8 cellular contexts compared by ENCODE assay signal in genomic region chr17:44672479-44673093, GRCh38. TPM values are rescaled to one million over a fixed set of nuclear protein-coding genes. Genes with fewer than 3 reads are reported as not detected.
A peak's percentile ranks its signal among the peaks of the same experiment; 100 is the strongest.
DNase-seq lines count a peak whose midpoint lies in the region; ATAC-seq and TF ChIP-seq lines count a peak whose summit lies in the region.

No MANE protein-coding gene starts in this region.

- DNase-seq in Calu3 = no peak
- DNase-seq in Jurkat, Clone E6-1 (ENCODE audit: low read depth, low spot score) = peak; percentile 23
- no peak for DNase-seq in WTC11 (ENCODE audit: low spot score)
- DNase-seq in COR-L47 (lab: John Stamatoyannopoulos, UW) = no peak
- DNase-seq in activated CD8-positive, alpha-beta memory T cell treated with anti-CD3 and anti-CD28 coated beads for 24 hours = no peak
- no peak for DNase-seq in NCI-H128 (lab: John Stamatoyannopoulos, UW; ENCODE audit: unreplicated experiment)
- no peak for DNase-seq in COLO668 (lab: John Stamatoyannopoulos, UW; ENCODE audit: unreplicated experiment)

- no peak overlapping the region for H3K9ac ChIP-seq in liver (ENCODE audit: low read depth in 1 of 2, low read length in 2 of 2)

- H3K27me3 ChIP-seq in liver (ENCODE audit: control insufficient read depth in 4 of 4, insufficient read depth in 4 of 4, low read length in 3 of 4) = no peaks in the 10 kb centered on the region

- POLR2A ChIA-PET in WTC11 (lab: Charles Lee) = no interaction called here

- TF ChIP-seq RAD21 in liver (IDR thresholded peaks at IDR 0.05) = peak; percentile 55 to 63

- H3K9me3 ChIP-seq in liver (ENCODE audit: control insufficient read depth in 4 of 4, low read length in 3 of 4) = no peaks in the 10 kb centered on the region

- H3K4me1 Mint-ChIP-seq in Calu3 (ENCODE audit: low read depth, unreplicated experiment) = no peaks in the 10 kb centered on the region
- H3K4me1 Mint-ChIP-seq in WTC11 = no peaks in the 10 kb centered on the region

- H3K36me3 Mint-ChIP-seq in Calu3 (ENCODE audit: insufficient read depth, unreplicated experiment) (no peaks in the 10 kb centered on the region), WTC11 (no peaks in the 10 kb centered on the region)

- ATAC-seq in WTC11 = no peak

- H3K27me3 Mint-ChIP-seq in Calu3 (ENCODE audit: unreplicated experiment) (no peaks in the 10 kb centered on the region), WTC11 (ENCODE audit: low read depth) (no peaks in the 10 kb centered on the region)

- BruUV-seq in Calu3 (replicated peaks; lab: Mats Ljungman, UMichigan) = no TSS peak

- TF ChIP-seq CTCF in Calu3 (IDR thresholded peaks at IDR 0.05; ENCODE audit: unreplicated experiment) = peak; percentile 48
- TF ChIP-seq CTCF in WTC11 (IDR thresholded peaks at IDR 0.05) = peak; percentile 35
- peak; percentile 30 for TF ChIP-seq CTCF in liver (IDR thresholded peaks at IDR 0.05; ENCODE audit: low read depth, low read length, missing input control)

- no peaks in the 10 kb centered on the region for H3K4me1 ChIP-seq in liver (ENCODE audit: control insufficient read depth in 4 of 4, insufficient read depth in 4 of 4, low read length in 3 of 4)

- H3K27ac ChIP-seq in liver (ENCODE audit: low read depth in 1 of 2, low read length in 2 of 2) = no peak overlapping the region

- H3K9me3 Mint-ChIP-seq in Calu3 (ENCODE audit: low read depth, unreplicated experiment) = no peaks in the 10 kb centered on the region
- H3K9me3 Mint-ChIP-seq in WTC11 = no peaks in the 10 kb centered on the region

- H3K27ac Mint-ChIP-seq in Calu3 (ENCODE audit: unreplicated experiment) (no peak overlapping the region), WTC11 (no peak overlapping the region)

- H3K4me3 Mint-ChIP-seq in Calu3 (ENCODE audit: low read depth, unreplicated experiment) (no peak overlapping the region), WTC11 (no peak overlapping the region)

- peaks cover 0 to 3% (median 0%) of the 10 kb centered on the region in 4 donors for H3K36me3 ChIP-seq in liver (ENCODE audit: control insufficient read depth in 4 of 4, insufficient read depth in 3 of 4, low read depth in 1 of 4, low read length in 3 of 4)

- CTCF ChIA-PET in Calu3 (lab: Charles Lee) (interaction anchor here (0.5 to 1.2 kb wide), 2 partner anchors 16 to 24 kb away, joined by 3 read pairs; partner anchors contain the start of gene MEIOC), WTC11 (lab: Charles Lee) (interaction anchor here (0.8 to 2.2 kb wide), 11 partner anchors 9 to 363 kb away, joined by 3 to 15 read pairs (median 4); partner anchors contain the start of genes FAM171A2, GPATCH8 and MEIOC)

- H3K4me3 ChIP-seq in Jurkat, Clone E6-1 (ENCODE audit: low read length) = no peak overlapping the region
- no peak overlapping the region for H3K4me3 ChIP-seq in liver (ENCODE audit: low read depth in 1 of 3, low read length in 3 of 3)

- intact Hi-C loops in Calu3 (cut with micrococcal nuclease; ENCODE audit: unreplicated experiment) = loop anchor here (1.0 kb wide), 1 partner anchor 139 kb away; no protein-coding TSS in a partner anchor

TF ChIP-seq in WTC11, 78 proteins besides CTCF, POLR2A, EP300 and RAD21:
- TF ChIP-seq GABPB1 (CRISPR knock-in tag; IDR thresholded peaks at IDR 0.05) (peak; percentile 18; the same call in 1 of the 2 replicates), TEAD4 (CRISPR knock-in tag; IDR thresholded peaks at IDR 0.05) (no peak)

TF ChIP-seq in liver, 16 proteins besides CTCF, POLR2A, EP300 and RAD21:
- TF ChIP-seq YY1 (IDR thresholded peaks at IDR 0.05) (no peak), EGR1 (IDR thresholded peaks at IDR 0.05; ENCODE audit: low read depth in 2 of 2) (no peak), FOXA2 (IDR thresholded peaks at IDR 0.05) (no peak), HNF4A (conservative IDR thresholded peaks at IDR 0.05) (no peak), TAF1 (conservative IDR thresholded peaks at IDR 0.05) (no peak), ZBTB33 (IDR thresholded peaks at IDR 0.05) (no peak), MAX (IDR thresholded peaks at IDR 0.05) (no peak), ATF3 (IDR thresholded peaks at IDR 0.05) (no peak)
- TF ChIP-seq, protein P1, sequence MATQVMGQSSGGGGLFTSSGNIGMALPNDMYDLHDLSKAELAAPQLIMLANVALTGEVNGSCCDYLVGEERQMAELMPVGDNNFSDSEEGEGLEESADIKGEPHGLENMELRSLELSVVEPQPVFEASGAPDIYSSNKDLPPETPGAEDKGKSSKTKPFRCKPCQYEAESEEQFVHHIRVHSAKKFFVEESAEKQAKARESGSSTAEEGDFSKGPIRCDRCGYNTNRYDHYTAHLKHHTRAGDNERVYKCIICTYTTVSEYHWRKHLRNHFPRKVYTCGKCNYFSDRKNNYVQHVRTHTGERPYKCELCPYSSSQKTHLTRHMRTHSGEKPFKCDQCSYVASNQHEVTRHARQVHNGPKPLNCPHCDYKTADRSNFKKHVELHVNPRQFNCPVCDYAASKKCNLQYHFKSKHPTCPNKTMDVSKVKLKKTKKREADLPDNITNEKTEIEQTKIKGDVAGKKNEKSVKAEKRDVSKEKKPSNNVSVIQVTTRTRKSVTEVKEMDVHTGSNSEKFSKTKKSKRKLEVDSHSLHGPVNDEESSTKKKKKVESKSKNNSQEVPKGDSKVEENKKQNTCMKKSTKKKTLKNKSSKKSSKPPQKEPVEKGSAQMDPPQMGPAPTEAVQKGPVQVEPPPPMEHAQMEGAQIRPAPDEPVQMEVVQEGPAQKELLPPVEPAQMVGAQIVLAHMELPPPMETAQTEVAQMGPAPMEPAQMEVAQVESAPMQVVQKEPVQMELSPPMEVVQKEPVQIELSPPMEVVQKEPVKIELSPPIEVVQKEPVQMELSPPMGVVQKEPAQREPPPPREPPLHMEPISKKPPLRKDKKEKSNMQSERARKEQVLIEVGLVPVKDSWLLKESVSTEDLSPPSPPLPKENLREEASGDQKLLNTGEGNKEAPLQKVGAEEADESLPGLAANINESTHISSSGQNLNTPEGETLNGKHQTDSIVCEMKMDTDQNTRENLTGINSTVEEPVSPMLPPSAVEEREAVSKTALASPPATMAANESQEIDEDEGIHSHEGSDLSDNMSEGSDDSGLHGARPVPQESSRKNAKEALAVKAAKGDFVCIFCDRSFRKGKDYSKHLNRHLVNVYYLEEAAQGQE (IDR thresholded peaks at IDR 0.05) = no peak

RNA-seq across cellular contexts. Expression of gene MEIOC, which starts 16.3 kb away (rescaled TPM):
- total RNA-seq in Calu3 (2022) (3.5 and 4.7 TPM in 2 replicates), WTC11 (2021) (4.4 to 8.3 TPM (median 5.0 TPM) in 3 replicates), liver (not detected)
- not detected for polyA plus RNA-seq in Jurkat, Clone E6-1 (2012; ENCODE audit: insufficient read depth, insufficient read length)
- under 1 TPM in 1 of 2 donors, not detected in 1; 0.31 TPM for polyA plus RNA-seq in liver

RNA-seq across cellular contexts. Expression of gene CCDC43, which starts 17.0 kb away (rescaled TPM):
- total RNA-seq in Calu3 (2022) = 48.0 and 48.4 TPM in 2 replicates
- 38.8 TPM for polyA plus RNA-seq in Jurkat, Clone E6-1 (2012; ENCODE audit: insufficient read depth, insufficient read length)
- total RNA-seq in WTC11 (2021) = 32.4 to 37.9 TPM (median 32.6 TPM) in 3 replicates
- total RNA-seq in liver = 1 to 10 TPM; 7.7 to 8.6 TPM
- 1 to 10 TPM; 4.5 to 5.7 TPM for polyA plus RNA-seq in liver

RNA-seq across cellular contexts. Expression of gene DBF4B, which starts 35.9 kb away (rescaled TPM):
- 44.8 and 47.4 TPM in 2 replicates for total RNA-seq in Calu3 (2022)
- polyA plus RNA-seq in Jurkat, Clone E6-1 (2012; ENCODE audit: insufficient read depth, insufficient read length) = 30.2 TPM
- total RNA-seq in WTC11 (2021) = 32.2 to 35.5 TPM (median 32.9 TPM) in 3 replicates
- total RNA-seq in liver = 1 to 10 TPM; 1.3 to 4.5 TPM
- under 1 TPM; 0.44 to 0.84 TPM for polyA plus RNA-seq in liver
